Comparison of ENCODE assay signal across 16 cellular contexts in the genomic region with DNA sequence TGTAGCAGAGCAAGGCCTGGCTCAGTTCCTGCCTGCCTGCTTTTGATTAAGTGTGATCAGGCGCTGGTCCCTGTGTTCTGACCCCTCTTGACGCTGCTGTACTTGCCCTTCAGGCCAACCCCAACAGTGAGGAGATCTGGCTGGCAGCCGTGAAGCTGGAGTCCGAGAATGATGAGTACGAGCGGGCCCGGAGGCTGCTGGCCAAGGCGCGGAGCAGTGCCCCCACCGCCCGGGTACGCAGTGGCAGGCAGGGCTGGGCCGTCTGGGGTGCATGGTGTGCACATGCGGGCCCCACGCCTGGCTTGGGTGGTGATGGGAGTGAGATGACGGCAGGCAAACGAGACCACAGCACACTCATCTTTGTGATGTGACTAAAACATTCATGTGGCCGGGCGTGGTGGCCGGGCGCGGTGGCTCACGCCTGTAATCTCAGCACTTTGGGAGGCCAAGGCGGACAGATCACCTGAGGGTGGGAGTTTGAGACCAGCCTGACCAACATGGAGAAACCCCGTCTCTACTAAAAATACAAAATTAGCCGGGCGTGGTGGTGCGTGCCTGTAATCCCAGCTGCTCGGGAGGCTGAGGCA. TPM values are rescaled to one million over a fixed set of nuclear protein-coding genes. Genes with fewer than 3 reads are reported as not detected.
DNase-seq lines count a peak whose midpoint lies in the region; ATAC-seq and TF ChIP-seq lines count a peak whose summit lies in the region.
"Had no signal": no experiment of that assay in that cellular context is flagged by ENCODE, and none has a peak within 500 bp of the region (broad histone marks: within the 10 kb centered on the region; RNA-seq: fewer than 3 reads in every experiment).

No MANE protein-coding gene starts in this region.

- H3K27me3 ChIP-seq in osteoblast (ENCODE audit: insufficient read depth, low read length) = no peaks in the 10 kb centered on the region
- H3K27me3 ChIP-seq: BLaER1 treated with 17β-estradiol and CSF1 and Interleukin-3, amounts not matched to agents 10 nM and 100 nM had no signal

- no peak overlapping the region for H2AFZ ChIP-seq in osteoblast (ENCODE audit: low read length)

- H4K20me1 ChIP-seq in osteoblast (ENCODE audit: insufficient read depth, low read length) = peaks cover 30% of the 10 kb centered on the region

- intact Hi-C loops in lower leg skin (cut with DNase I; ENCODE audit: low total_unique reads) = no loop called here

- TF ChIP-seq CTCF in HEK293 (tag by site-specific recombination; IDR thresholded peaks at IDR 0.05) (no peak), osteoblast (IDR thresholded peaks at IDR 0.05; ENCODE audit: extremely low read depth, low read depth, low read length) (no peak), lower leg skin (IDR thresholded peaks at IDR 0.05) (no peak)

- WGBS in lower leg skin, 2 donors = 83 to 88% methylated on average over 25 to 29 of the region's 29 CpGs

- H3K9me3 ChIP-seq in HEK293 (ENCODE audit: control insufficient read depth, insufficient read depth, low read depth, low read length) = no peaks in the 10 kb centered on the region
- H3K9me3 ChIP-seq in osteoblast (ENCODE audit: low read depth, low read length) = no peaks in the 10 kb centered on the region
- H3K9me3 ChIP-seq: BLaER1 treated with 17β-estradiol and CSF1 and Interleukin-3, amounts not matched to agents 10 nM and 100 nM had no signal

- DNase-seq in fibroblast of gingiva (ENCODE audit: low read depth) (peak; percentile 58), osteoblast (ENCODE audit: insufficient read length, low spot score, missing footprints) (peak; percentile 58), lower leg skin (ENCODE audit: low spot score in 2 of 2) (no peak)
- DNase-seq: ACHN; CD4-positive, CD25-positive, alpha-beta regulatory T cell; DMS53; GF-D8; GOT3; H9 had no signal

- H3K4me1 ChIP-seq in HEK293 (ENCODE audit: control insufficient read depth, insufficient read depth, low read length) (peaks cover 9% of the 10 kb centered on the region), osteoblast (ENCODE audit: insufficient read depth, low read length) (no peaks in the 10 kb centered on the region)
- H3K4me1 ChIP-seq: BLaER1 treated with 17β-estradiol and CSF1 and Interleukin-3, amounts not matched to agents 10 nM and 100 nM had no signal

- no peak overlapping the region for H3K27ac ChIP-seq in HEK293 (ENCODE audit: extremely low read depth, low read depth, low read length)
- no peak overlapping the region for H3K27ac ChIP-seq in osteoblast (ENCODE audit: low read depth, low read length)
- H3K27ac ChIP-seq: BLaER1 treated with 17β-estradiol and CSF1 and Interleukin-3, amounts not matched to agents 10 nM and 100 nM; HL-60 had no signal

- ATAC-seq in SK-N-SH treated with all-trans-retinoic acid at 6 μM for 48 hours (peak; percentile 32; the same call in 1 of the 3 replicates), HG03354 (IDR thresholded peaks at IDR 0.05; ENCODE audit: poor library complexity, severe bottlenecking, unreplicated experiment) (no peak), HG03175 (IDR thresholded peaks at IDR 0.05; ENCODE audit: unreplicated experiment) (no peak)

- H3K4me2 ChIP-seq in osteoblast (ENCODE audit: insufficient read depth, low read length) = no peak overlapping the region
- H3K4me2 ChIP-seq: BLaER1 treated with 17β-estradiol and CSF1 and Interleukin-3, amounts not matched to agents 10 nM and 100 nM had no signal

- POLR2A ChIA-PET in HEK293 (lab: Yijun Ruan, JAX) = interaction anchor here (0.7 kb wide), 1 partner anchor 233 kb away, joined by 3 read pairs; no protein-coding TSS in a partner anchor

- H3K79me2 ChIP-seq in osteoblast (ENCODE audit: insufficient read depth, low read length) = peaks cover 2% of the 10 kb centered on the region

- H3K4me3 ChIP-seq in HEK293 (ENCODE audit: low read depth, low read length) = no peak overlapping the region
- H3K4me3 ChIP-seq in osteoblast (ENCODE audit: insufficient read depth, low read length) = no peak overlapping the region
- H3K4me3 ChIP-seq in lower leg skin (ENCODE audit: low read depth, poor library complexity, severe bottlenecking) = no peak overlapping the region
- H3K4me3 ChIP-seq: BLaER1 treated with 17β-estradiol and CSF1 and Interleukin-3, amounts not matched to agents 10 nM and 100 nM had no signal

- peaks cover 0 to 98% of the 10 kb centered on the region in 2 experiments; a peak in 2 of 3 replicates for H3K36me3 ChIP-seq in HEK293 (ENCODE audit: control insufficient read depth in 2 of 2, insufficient read depth in 1 of 2, low read length in 2 of 2)
- H3K36me3 ChIP-seq in osteoblast (ENCODE audit: insufficient read depth, low read length) = peaks cover 72% of the 10 kb centered on the region

- CTCF ChIA-PET in HEK293 (lab: Yijun Ruan, JAX) = no interaction called here

- TF ChIP-seq POLR2A in lower leg skin (IDR thresholded peaks at IDR 0.05) = no peak

TF ChIP-seq in HEK293, 187 proteins besides CTCF, POLR2A, EP300 and RAD21:
- TF ChIP-seq KLF1 (tag by site-specific recombination; IDR thresholded peaks at IDR 0.05) (peak; percentile 53; the same call in 1 of the 2 replicates), ZNF10 (tag by site-specific recombination; IDR thresholded peaks at IDR 0.05) (no peak)

TF ChIP-seq in SK-N-SH treated with all-trans-retinoic acid at 6 μM for 48 hours, 23 proteins besides CTCF, POLR2A, EP300 and RAD21:
- no peak for TF ChIP-seq ZNF70 (CRISPR knock-in tag; IDR thresholded peaks at IDR 0.05)
- TF ChIP-seq ZC3H10 (CRISPR knock-in tag; IDR thresholded peaks at IDR 0.05) = no peak
- TF ChIP-seq TCF4 (CRISPR knock-in tag; IDR thresholded peaks at IDR 0.05; ENCODE audit: borderline replicate concordance) = no peak
- TF ChIP-seq PPARA (CRISPR knock-in tag; IDR thresholded peaks at IDR 0.05; ENCODE audit: borderline replicate concordance) = no peak
- no peak for TF ChIP-seq ISL1 (CRISPR knock-in tag; IDR thresholded peaks at IDR 0.05)
- TF ChIP-seq ESRRG (CRISPR knock-in tag; IDR thresholded peaks at IDR 0.05) = no peak

RNA-seq across cellular contexts. Expression of gene C20orf204, which starts 10.1 kb away (rescaled TPM):
- total RNA-seq in osteoblast = 0.59 and 1.1 TPM in 2 replicates
- total RNA-seq in lower leg skin = 1 to 10 TPM in 1 of 4 donors, under 1 TPM in 3; 0.39 to 1.8 (median 0.66) TPM

RNA-seq across cellular contexts. Expression of gene SOX18, which starts 23.5 kb away (rescaled TPM):
- total RNA-seq in osteoblast (under 0.01 TPM in 2 replicates), lower leg skin (1 to 10 TPM; 1.1 to 7.3 (median 4.3) TPM)
- total RNA-seq: CD4-positive, CD25-positive, alpha-beta regulatory T cell had no signal

RNA-seq across cellular contexts. Expression of gene TCEA2, which starts 37.1 kb away (rescaled TPM):
- total RNA-seq in osteoblast = 28.9 and 31.5 TPM in 2 replicates
- 10 to 100 TPM; 16.5 to 52.3 (median 22.8) TPM for total RNA-seq in lower leg skin

RNA-seq across cellular contexts. Expression of gene PRPF6, which starts 45.0 kb away (rescaled TPM):
- 47.1 and 56.1 TPM in 2 replicates for total RNA-seq in osteoblast
- 10 to 100 TPM; 66.8 to 88.3 (median 79.1) TPM for total RNA-seq in lower leg skin

RNA-seq across cellular contexts. Expression of gene SAMD10, which starts 46.5 kb away (rescaled TPM):
- total RNA-seq in osteoblast = 0.59 and 1.4 TPM in 2 replicates
- total RNA-seq in lower leg skin = 10 to 100 TPM in 3 of 4 donors, 1 to 10 TPM in 1; 8.1 to 11.3 (median 10.6) TPM
- total RNA-seq: A172 had no signal

Comparison
In these comparisons a context has a peak if more than half of its experiments do, and no peak if none do; other contexts are left out.
1. DNase-seq: peak in fibroblast of gingiva (single experiment) and osteoblast (single experiment); none in lower leg skin (0 of 2).